Comparison of ENCODE assay signal across 10 cellular contexts in the genomic region with DNA sequence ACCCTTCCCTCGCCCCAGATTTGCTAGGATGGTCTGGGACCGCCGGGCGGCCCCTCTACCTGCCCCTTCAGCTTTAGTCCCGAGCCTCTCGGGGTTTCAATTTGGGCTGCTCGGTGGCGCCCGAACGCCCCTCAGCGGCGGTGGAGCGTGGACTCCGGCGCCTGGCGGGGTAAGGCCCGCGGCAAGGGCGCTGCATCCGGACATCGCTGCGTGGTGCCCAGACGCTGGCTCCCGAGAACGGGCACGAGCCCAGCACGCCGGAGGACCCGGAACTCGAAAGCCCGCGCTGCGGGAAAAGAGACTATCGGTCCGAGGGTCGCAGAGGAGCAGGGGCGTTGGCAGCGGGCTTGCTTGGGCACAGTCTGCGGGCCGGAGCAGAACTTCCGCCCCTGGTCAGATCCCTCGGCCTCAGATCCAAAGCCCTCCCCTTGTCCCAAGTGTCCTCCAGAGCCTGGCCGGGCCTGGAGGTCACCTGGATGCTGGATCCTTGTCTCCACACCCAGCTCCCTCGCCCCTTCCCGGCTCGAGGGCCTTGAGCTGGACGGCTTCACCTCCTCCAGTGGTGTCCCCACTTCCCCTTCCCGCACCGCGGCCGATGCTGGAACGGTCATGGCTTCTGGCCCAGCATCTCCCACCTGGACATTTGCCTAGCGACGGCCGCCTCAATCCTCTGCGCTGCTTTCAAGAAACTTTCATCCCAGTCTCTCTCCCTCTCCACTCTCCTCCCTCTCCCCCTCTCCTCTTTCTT. TPM values are rescaled to one million over a fixed set of nuclear protein-coding genes. Genes with fewer than 3 reads are reported as not detected.
DNase-seq lines count a peak whose midpoint lies in the region; TF ChIP-seq lines count a peak whose summit lies in the region.
"Had no signal": no experiment of that assay in that cellular context is flagged by ENCODE, and none has a peak within 500 bp of the region (broad histone marks: within the 10 kb centered on the region; RNA-seq: fewer than 3 reads in every experiment).

No MANE protein-coding gene starts in this region.

- H3K9me3 ChIP-seq in OCI-LY1 (ENCODE audit: low read length) (no peaks in the 10 kb centered on the region), neutrophil (no peaks in the 10 kb centered on the region)

- DNase-seq in GM12865 (ENCODE audit: low read depth), result no peak
- peak; percentile 46 for DNase-seq in endothelial cell (ENCODE audit: low spot score)
- DNase-seq in NCI-H774 (lab: John Stamatoyannopoulos, UW), result no peak
- DNase-seq in GM19238 (ENCODE audit: insufficient read length, low spot score), result no peak
- DNase-seq in activated effector memory CD4-positive, alpha-beta T cell treated with Interleukin-2 at 50 U/mL for 16 hours, result no peak
- no peak for DNase-seq in HEK293T (ENCODE audit: extremely low spot score)
- DNase-seq: NCI-H2081 had no signal

- no peak overlapping the region for H3K27ac Mint-ChIP-seq in endothelial cell (ENCODE audit: unreplicated experiment)

- no peaks in the 10 kb centered on the region for H3K9me2 ChIP-seq in OCI-LY1 (ENCODE audit: low read depth, low read length)

- H3K4me2 ChIP-seq in OCI-LY1 (ENCODE audit: low read length), result peak overlapping the region; percentile 76

- H3F3A ChIP-seq in OCI-LY1 (ENCODE audit: insufficient read depth, low read length), result no peaks in the 10 kb centered on the region

- peak overlapping the region; percentile 50; the same call in 1 of the 2 replicates for H3K9ac ChIP-seq in OCI-LY1 (ENCODE audit: low read length)
- H3K9ac ChIP-seq: parathyroid adenoma had no signal

- H3K27ac ChIP-seq in OCI-LY1 (ENCODE audit: low read depth, low read length, poor library complexity, severe bottlenecking) (no peak overlapping the region), neutrophil (no peak overlapping the region)
- H3K27ac ChIP-seq: parathyroid adenoma had no signal

- H3K4me1 Mint-ChIP-seq in endothelial cell (ENCODE audit: unreplicated experiment), result peaks cover 49% of the 10 kb centered on the region

- H3K27me3 ChIP-seq in OCI-LY1 (ENCODE audit: insufficient read depth, low read length), result no peaks in the 10 kb centered on the region
- H3K27me3 ChIP-seq in neutrophil, result peaks cover 94% of the 10 kb centered on the region

- peaks cover 43% of the 10 kb centered on the region for H3K4me1 ChIP-seq in OCI-LY1 (ENCODE audit: insufficient read depth, low read length, severe bottlenecking)
- peaks cover 63% of the 10 kb centered on the region in 2 experiments for H3K4me1 ChIP-seq in neutrophil (ENCODE audit: control insufficient read depth in 1 of 2, insufficient read depth in 1 of 2, low read depth in 1 of 2, low read length in 1 of 2)

- peaks cover 14% of the 10 kb centered on the region for H3K36me3 Mint-ChIP-seq in endothelial cell (ENCODE audit: low read depth, unreplicated experiment)

- POLR2A ChIA-PET in HEK293T (lab: Yijun Ruan, JAX), result no interaction called here

- H3K36me3 ChIP-seq in OCI-LY1 (ENCODE audit: insufficient read depth, low read length), result no peaks in the 10 kb centered on the region; the same call in 1 of the 2 replicates
- H3K36me3 ChIP-seq in neutrophil, result no peaks in the 10 kb centered on the region

- H3K27me3 Mint-ChIP-seq in endothelial cell (ENCODE audit: unreplicated experiment), result peaks cover 42% of the 10 kb centered on the region

- H4K20me1 ChIP-seq in OCI-LY1 (ENCODE audit: insufficient read depth, low read length), result no peaks in the 10 kb centered on the region

- H3K79me2 ChIP-seq in OCI-LY1 (ENCODE audit: insufficient read depth, low read length), result no peaks in the 10 kb centered on the region
- H3K79me2 ChIP-seq: parathyroid adenoma had no signal

- CTCF ChIA-PET in HEK293T (lab: Yijun Ruan, JAX), result interaction anchor here (0.7 kb wide), 1 partner anchor 53 kb away, joined by 4 read pairs; no protein-coding TSS in a partner anchor

- TF ChIP-seq CTCF in GM12865 (IDR thresholded peaks at IDR 0.05; ENCODE audit: insufficient read depth, low read depth, low read length, missing control alignments) (no peak), OCI-LY1 (IDR thresholded peaks at IDR 0.05; ENCODE audit: low read length) (peak; percentile 53), endothelial cell (IDR thresholded peaks at IDR 0.05; ENCODE audit: unreplicated experiment) (no peak), neutrophil (IDR thresholded peaks at IDR 0.05) (no peak)

- no peaks in the 10 kb centered on the region for H3K9me3 Mint-ChIP-seq in endothelial cell (ENCODE audit: unreplicated experiment)

- H3K4me3 Mint-ChIP-seq in endothelial cell (ENCODE audit: unreplicated experiment), result peak overlapping the region; percentile 54

- H2AFZ ChIP-seq in OCI-LY1 (ENCODE audit: low read length), result no peak overlapping the region
- H2AFZ ChIP-seq: parathyroid adenoma had no signal

- H3K4me3 ChIP-seq in GM12865 (ENCODE audit: low read depth, low read length) (peak overlapping the region; percentile 19), OCI-LY1 (ENCODE audit: low read depth, low read length, poor library complexity, severe bottlenecking) (peak overlapping the region; percentile 54), neutrophil (ENCODE audit: low read depth in 1 of 2, low read length in 1 of 2) (peak overlapping the region; percentile 52 to 66)

TF ChIP-seq in HEK293T, 16 proteins besides CTCF, POLR2A, EP300 and RAD21:
- TF ChIP-seq ZNF384 (IDR thresholded peaks at IDR 0.05), result no peak
- TF ChIP-seq FOXK2 (IDR thresholded peaks at IDR 0.05), result no peak
- no peak for TF ChIP-seq FOXA1 (IDR thresholded peaks at IDR 0.05)
- no peak for TF ChIP-seq SUZ12 (IDR thresholded peaks at IDR 0.05)
- no peak for TF ChIP-seq NFRKB (IDR thresholded peaks at IDR 0.05)
- TF ChIP-seq ARNT (IDR thresholded peaks at IDR 0.05), result no peak
- TF ChIP-seq FOXM1 (IDR thresholded peaks at IDR 0.05; ENCODE audit: borderline replicate concordance), result no peak

RNA-seq across cellular contexts. Expression of a gene that starts 2.9 kb away (rescaled TPM):
- total RNA-seq in endothelial cell (ENCODE audit: unreplicated experiment), result 0.33 TPM
